ENCODE assay signal across 10 cellular contexts in genomic region chr5:132662925-132663770, GRCh38. TPM values are rescaled to one million over a fixed set of nuclear protein-coding genes. Genes with fewer than 3 reads are reported as not detected.
A peak's percentile ranks its signal among the peaks of the same experiment; 100 is the strongest.
DNase-seq lines count a peak whose midpoint lies in the region; ATAC-seq and TF ChIP-seq lines count a peak whose summit lies in the region.
"Had no signal": no experiment of that assay in that cellular context is flagged by ENCODE, and none has a peak within 500 bp of the region (broad histone marks: within the 10 kb centered on the region; RNA-seq: fewer than 3 reads in every experiment).

No MANE protein-coding gene starts in this region.

- H3K4me3 Mint-ChIP-seq in activated T-cell treated with anti-CD3 and anti-CD28 coated beads, Interleukin-2, amount 50 U/mL, for 24 hours = no peak overlapping the region

- ATAC-seq in GM19467 (IDR thresholded peaks at IDR 0.05; ENCODE audit: unreplicated experiment) (peak; percentile 54), HG03378 (IDR thresholded peaks at IDR 0.05; ENCODE audit: unreplicated experiment) (peak; percentile 67)

- H3K36me3 Mint-ChIP-seq in activated T-cell treated with anti-CD3 and anti-CD28 coated beads, Interleukin-2, amount 50 U/mL, for 24 hours (ENCODE audit: low read depth) = no peaks in the 10 kb centered on the region

- DNase-seq in activated T-cell treated with anti-CD3 and anti-CD28 coated beads, Interleukin-2, amount 50 U/mL, for 24 hours = peak; percentile 61
- DNase-seq in stimulated activated CD8-positive, alpha-beta memory T cell treated with anti-CD3 and anti-CD28 coated beads, Interleukin-15, amount 100 ng/mL, for 48 hours (ENCODE audit: low read depth in 2 of 2) = peak; percentile 61 to 66
- no peak for DNase-seq in dermis blood vessel endothelial cell
- no peak for DNase-seq in SW 1271 (lab: John Stamatoyannopoulos, UW)
- no peak for DNase-seq in occipital lobe (lab: John Stamatoyannopoulos, UW)

- peaks cover 12% of the 10 kb centered on the region for H3K27me3 Mint-ChIP-seq in activated T-cell treated with anti-CD3 and anti-CD28 coated beads, Interleukin-2, amount 50 U/mL, for 24 hours

- H3K9me3 Mint-ChIP-seq in activated T-cell treated with anti-CD3 and anti-CD28 coated beads, Interleukin-2, amount 50 U/mL, for 24 hours = no peaks in the 10 kb centered on the region

- peak overlapping the region; percentile 92 for H3K27ac Mint-ChIP-seq in activated T-cell treated with anti-CD3 and anti-CD28 coated beads, Interleukin-2, amount 50 U/mL, for 24 hours

- peak; percentile 27; the same call in 1 of the 3 replicates for TF ChIP-seq CTCF in GM12872 (IDR thresholded peaks at IDR 0.05; ENCODE audit: insufficient read depth, low read depth, low read length)

- peaks cover 48% of the 10 kb centered on the region for H3K4me1 Mint-ChIP-seq in activated T-cell treated with anti-CD3 and anti-CD28 coated beads, Interleukin-2, amount 50 U/mL, for 24 hours (ENCODE audit: low read depth)

RNA-seq across cellular contexts. Expression of gene IL13, which starts 5.2 kb away (rescaled TPM):
- not detected in 2 replicates for total RNA-seq in dermis blood vessel endothelial cell
- total RNA-seq in occipital lobe = not detected
- total RNA-seq: SJSA1 had no signal

RNA-seq across cellular contexts. Expression of gene IL4, which starts 10.6 kb away (rescaled TPM):
- total RNA-seq in dermis blood vessel endothelial cell = not detected in 2 replicates
- not detected for total RNA-seq in occipital lobe
- total RNA-seq: SJSA1, subcutaneous adipose tissue had no signal

Comparison
In these comparisons a context has a peak if more than half of its experiments do, and no peak if none do; other contexts are left out.
1. DNase-seq: peak in activated T-cell treated with anti-CD3 and anti-CD28 coated beads, Interleukin-2, amount 50 U/mL, for 24 hours (single experiment) and stimulated activated CD8-positive, alpha-beta memory T cell treated with anti-CD3 and anti-CD28 coated beads, Interleukin-15, amount 100 ng/mL, for 48 hours (2 of 2); none in dermis blood vessel endothelial cell (single experiment), SW 1271 (0 of 2) and occipital lobe (single experiment).